Comparison of ENCODE assay signal across 8 cellular contexts in genomic region chr2:129408570-129408969, GRCh38.
"Had no signal": no experiment of that assay in that cellular context is flagged by ENCODE, and none has a peak within 500 bp of the region (broad histone marks: within the 10 kb centered on the region; RNA-seq: fewer than 3 reads in every experiment).

No MANE protein-coding gene starts in this region.

- H3K4me3 Mint-ChIP-seq: IgD-negative memory B cell had no signal

- ATAC-seq: K562 had no signal

- H3K27ac ChIP-seq: HL-60, KMS-11 had no signal

- H3K4me3 ChIP-seq: K562 had no signal

- DNase-seq: IMR-90, KBM-7, KG1 had no signal

- H3K4me1 Mint-ChIP-seq: IgD-negative memory B cell had no signal

- H3K4me2 ChIP-seq: KMS-11 had no signal

- H3K9ac ChIP-seq: KMS-11 had no signal

- FAIRE-seq: HTR-8/SVneo, K562 had no signal

- H3K36me3 Mint-ChIP-seq: IgD-negative memory B cell had no signal

- H3K27ac Mint-ChIP-seq: IgD-negative memory B cell had no signal
